9 cellular contexts compared by ENCODE assay signal in the genomic region with DNA sequence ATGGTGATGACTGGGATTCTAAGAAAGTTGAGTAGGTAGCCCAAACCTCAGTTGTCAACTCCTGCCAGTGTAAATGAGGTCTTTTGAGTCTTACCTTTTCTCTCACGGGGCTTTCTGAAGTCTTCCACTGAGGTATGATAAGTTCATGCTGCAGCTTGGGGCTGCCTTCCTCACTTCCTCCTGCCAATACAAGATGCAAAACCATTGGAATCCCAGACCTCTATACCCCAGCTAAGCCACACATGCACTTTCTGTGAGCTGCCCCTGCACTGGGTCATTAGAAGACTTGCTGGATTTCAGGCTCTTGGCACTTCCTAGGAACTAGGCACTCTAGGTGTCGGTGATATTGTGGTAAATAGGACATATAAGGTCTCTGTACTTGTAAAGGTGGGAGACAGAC. TPM values are rescaled to one million over a fixed set of nuclear protein-coding genes. Genes with fewer than 3 reads are reported as not detected.
DNase-seq lines count a peak whose midpoint lies in the region; ATAC-seq and TF ChIP-seq lines count a peak whose summit lies in the region.
"Had no signal": no experiment of that assay in that cellular context is flagged by ENCODE, and none has a peak within 500 bp of the region (broad histone marks: within the 10 kb centered on the region; RNA-seq: fewer than 3 reads in every experiment).

No MANE protein-coding gene starts in this region.

- TF ChIP-seq CTCF in heart left ventricle (IDR thresholded peaks at IDR 0.05) (no peak), endothelial cell (IDR thresholded peaks at IDR 0.05; ENCODE audit: unreplicated experiment) (no peak), transverse colon (IDR thresholded peaks at IDR 0.05) (no peak), Caco-2 (IDR thresholded peaks at IDR 0.05; ENCODE audit: insufficient read depth in 1 of 2, low read depth in 1 of 2, low read length in 1 of 2, severe bottlenecking in 1 of 2, unreplicated experiment in 1 of 2) (no peak)

- no peak for TF ChIP-seq EP300 in transverse colon (IDR thresholded peaks at IDR 0.05; ENCODE audit: low read depth)

- peaks cover 8% of the 10 kb centered on the region for H3K27me3 Mint-ChIP-seq in endothelial cell (ENCODE audit: unreplicated experiment)
- H3K27me3 Mint-ChIP-seq in Caco-2 (ENCODE audit: insufficient read depth, unreplicated experiment): no peaks in the 10 kb centered on the region

- H3K27ac ChIP-seq in heart left ventricle: peak overlapping the region in 10 of 12 donors; percentile 27 to 93 (median 70)
- H3K27ac ChIP-seq in HUES6 (ENCODE audit: low read depth, low read length): peak overlapping the region; percentile 11; the same call in 1 of the 2 replicates
- H3K27ac ChIP-seq in transverse colon: peak overlapping the region; percentile 87 to 93 (median 91)

- POLR2A ChIA-PET in Caco-2 (lab: Charles Lee): no interaction called here

- peaks cover 0 to 14% (median 0%) of the 10 kb centered on the region in 9 donors for H3K27me3 ChIP-seq in heart left ventricle
- H3K27me3 ChIP-seq in HUES6 (ENCODE audit: control insufficient read depth, insufficient read depth, low read length): peaks cover 12% of the 10 kb centered on the region; the same call in 1 of the 2 replicates
- peaks cover 5% of the 10 kb centered on the region for H3K27me3 ChIP-seq in transverse colon
- no peaks in the 10 kb centered on the region for H3K27me3 ChIP-seq in Caco-2 (replicated peaks; ENCODE audit: control insufficient read depth, insufficient read depth, low read length)

- H3K9ac ChIP-seq in HUES6 (ENCODE audit: low read length): no peak overlapping the region

- intact Hi-C loops in heart left ventricle (cut with DNase I): loop anchor here in 4 of 10 donors (5.0 to 10.0 kb wide), 3 partner anchors 56 to 144 kb away; no protein-coding TSS in a partner anchor
- intact Hi-C loops in left ventricle myocardium superior (cut with micrococcal nuclease): no loop called here
- intact Hi-C loops in transverse colon (cut with DNase I; ENCODE audit: low total_unique reads): loop anchor here (10.0 kb wide), 1 partner anchor 246 kb away; no protein-coding TSS in a partner anchor
- intact Hi-C loops in Caco-2 (cut with micrococcal nuclease; ENCODE audit: unreplicated experiment): no loop called here

- peaks cover 0 to 88% (median 28%) of the 10 kb centered on the region in 12 donors for H3K4me1 ChIP-seq in heart left ventricle
- H3K4me1 ChIP-seq in HUES6 (ENCODE audit: control insufficient read depth, insufficient read depth, low read length): peaks cover 13% of the 10 kb centered on the region; the same call in 1 of the 2 replicates
- H3K4me1 ChIP-seq in transverse colon: peaks cover 0 to 49% (median 17%) of the 10 kb centered on the region in 4 donors
- peaks cover 14% of the 10 kb centered on the region; the same call in 1 of the 2 replicates for H3K4me1 ChIP-seq in Caco-2

- DNase-seq in heart left ventricle (no peak), left ventricle myocardium superior (no peak), endothelial cell (ENCODE audit: low spot score) (no peak), transverse colon (no peak), NOMO-1 (lab: John Stamatoyannopoulos, UW; ENCODE audit: unreplicated experiment in 2 of 2) (no peak), Caco-2 (no peak), hippocampal formation (lab: John Stamatoyannopoulos, UW) (no peak)
- DNase-seq: NCI-H2081 treated with DMSO at 0.1 percent for 48 hours had no signal

- H3K9me3 ChIP-seq in heart left ventricle (no peaks in the 10 kb centered on the region), HUES6 (ENCODE audit: control insufficient read depth, insufficient read depth, low read depth, low read length) (no peaks in the 10 kb centered on the region), transverse colon (no peaks in the 10 kb centered on the region), Caco-2 (no peaks in the 10 kb centered on the region)

- H3K4me3 Mint-ChIP-seq in endothelial cell (ENCODE audit: unreplicated experiment) (peak overlapping the region; percentile 75), Caco-2 (ENCODE audit: unreplicated experiment) (no peak overlapping the region)

- H3K36me3 Mint-ChIP-seq in endothelial cell (ENCODE audit: low read depth, unreplicated experiment) (peaks cover 49% of the 10 kb centered on the region), Caco-2 (ENCODE audit: insufficient read depth, unreplicated experiment) (peaks cover 31% of the 10 kb centered on the region)

- 67 to 87% (median 79%) methylated on average over 2 of the region's 2 CpGs for WGBS in heart left ventricle, 4 donors
- 69 to 72% methylated on average over 2 of the region's 2 CpGs for WGBS in transverse colon (ENCODE audit: low coverage in 1 of 2), 2 donors

- TF ChIP-seq POLR2A in heart left ventricle (IDR thresholded peaks at IDR 0.05): no peak
- no peak for TF ChIP-seq POLR2A in transverse colon (IDR thresholded peaks at IDR 0.05)

- H3K9me3 Mint-ChIP-seq in endothelial cell (ENCODE audit: unreplicated experiment): no peaks in the 10 kb centered on the region
- no peaks in the 10 kb centered on the region for H3K9me3 Mint-ChIP-seq in Caco-2 (ENCODE audit: unreplicated experiment)

- peaks cover 0 to 49% (median 29%) of the 10 kb centered on the region in 9 donors for H3K36me3 ChIP-seq in heart left ventricle
- peaks cover 32% of the 10 kb centered on the region; the same call in 1 of the 2 replicates for H3K36me3 ChIP-seq in HUES6 (ENCODE audit: control insufficient read depth, insufficient read depth, low read length)
- peaks cover 0 to 4% (median 0%) of the 10 kb centered on the region in 4 donors for H3K36me3 ChIP-seq in transverse colon
- no peaks in the 10 kb centered on the region for H3K36me3 ChIP-seq in Caco-2 (ENCODE audit: control insufficient read depth, insufficient read depth, low read length)

- H3K4me1 Mint-ChIP-seq in endothelial cell (ENCODE audit: unreplicated experiment) (peaks cover 75% of the 10 kb centered on the region), Caco-2 (ENCODE audit: low read depth, unreplicated experiment) (peaks cover 27% of the 10 kb centered on the region)

- H3K4me3 ChIP-seq in heart left ventricle: no peak overlapping the region
- H3K4me3 ChIP-seq in HUES6 (ENCODE audit: low read depth, low read length): no peak overlapping the region; the same call in 1 of the 2 replicates
- no peak overlapping the region for H3K4me3 ChIP-seq in transverse colon
- H3K4me3 ChIP-seq in Caco-2 (ENCODE audit: low read depth, low read length): no peak overlapping the region

- ATAC-seq in heart left ventricle: no peak
- ATAC-seq in left ventricle myocardium superior: no peak

- in situ Hi-C loops in transverse colon (cut with MboI; ENCODE audit: low pct_ligation_motif_present in 1 of 4, low pct_unique_long_range_greater_than_20kb in 1 of 4, low sequenced_read_pairs in 3 of 4): no loop called here

- CTCF ChIA-PET in Caco-2 (lab: Charles Lee): no interaction called here

- peak overlapping the region; percentile 94 for H3K27ac Mint-ChIP-seq in endothelial cell (ENCODE audit: unreplicated experiment)
- no peak overlapping the region for H3K27ac Mint-ChIP-seq in Caco-2 (ENCODE audit: unreplicated experiment)

- no TSS peak for BruUV-seq in Caco-2 (replicated peaks; lab: Mats Ljungman, UMichigan)

RNA-seq across cellular contexts. Expression of a gene that starts 4.8 kb away (rescaled TPM):
- 10 to 100 TPM in 7 of 9 donors, 1 to 10 TPM in 2; 6.5 to 47.6 (median 19.0) TPM for total RNA-seq in heart left ventricle
- polyA plus RNA-seq in heart left ventricle: 10 to 100 TPM in 1 of 2 donors, 1 to 10 TPM in 1; 7.5 to 29.2 TPM
- 9.3 TPM for total RNA-seq in left ventricle myocardium superior
- 176 TPM for total RNA-seq in endothelial cell (ENCODE audit: unreplicated experiment)
- 10 to 100 TPM in 3 of 4 donors, 1 to 10 TPM in 1; 4.0 to 28.1 (median 15.1) TPM for total RNA-seq in transverse colon
- 62.9 and 69.4 TPM in 2 replicates for total RNA-seq in Caco-2 (2022)

Comparison
In these comparisons a context has a peak if more than half of its experiments do, and no peak if none do; other contexts are left out.
1. H3K27ac ChIP-seq: peak in every context shown above with its lines; median percentile 91 in transverse colon; 70 in heart left ventricle; 11 in HUES6.